15 cellular contexts compared by ENCODE assay signal in the genomic region with DNA sequence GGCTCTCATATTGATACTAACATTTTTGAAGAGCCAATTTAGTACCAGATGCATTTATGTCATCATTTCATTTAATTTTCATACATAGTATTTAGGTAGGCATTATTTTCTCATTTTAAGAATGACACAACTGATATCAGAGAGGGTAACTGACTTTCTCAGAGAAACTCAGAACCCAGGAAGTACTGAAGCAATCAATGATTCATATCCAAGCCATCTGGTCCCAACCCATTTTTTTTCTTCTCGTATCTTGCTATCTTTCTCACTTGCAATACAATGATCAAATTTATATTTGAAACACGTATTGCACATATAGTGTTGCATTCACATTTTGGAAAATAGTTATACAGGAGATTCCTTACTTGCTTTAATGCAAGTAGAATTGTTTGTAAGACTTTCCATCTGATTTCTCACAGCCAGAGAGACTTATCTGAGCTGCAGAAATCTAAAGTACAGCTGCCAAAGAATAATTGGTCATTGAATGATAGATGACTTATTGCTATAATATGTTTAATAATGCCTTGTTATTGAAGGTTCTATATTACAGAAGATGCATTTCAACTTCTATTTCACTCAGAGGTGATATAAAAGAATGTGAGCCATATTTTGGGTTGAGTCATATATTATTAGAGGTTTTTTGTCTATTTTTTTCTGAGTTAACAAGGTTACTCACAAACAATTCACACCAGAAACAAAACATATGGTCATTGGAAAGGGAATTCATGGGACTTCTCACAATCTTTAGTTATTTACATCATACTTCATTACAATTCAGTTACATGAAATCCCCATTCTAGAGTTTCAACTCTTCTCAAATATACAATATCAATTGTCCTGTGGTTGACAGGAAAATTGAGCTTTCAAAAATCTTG.
A peak's percentile ranks its signal among the peaks of the same experiment; 100 is the strongest.
DNase-seq lines count a peak whose midpoint lies in the region; TF ChIP-seq lines count a peak whose summit lies in the region.
"Had no signal": no experiment of that assay in that cellular context is flagged by ENCODE, and none has a peak within 500 bp of the region (broad histone marks: within the 10 kb centered on the region; RNA-seq: fewer than 3 reads in every experiment).

No MANE protein-coding gene starts in this region.

- H3K27me3 Mint-ChIP-seq in CD14-positive monocyte (ENCODE audit: low read depth in 3 of 3): peaks cover 0 to 3% (median 3%) of the 10 kb centered on the region in 3 donors

- no peaks in the 10 kb centered on the region for H3K36me3 Mint-ChIP-seq in CD14-positive monocyte
- H3K36me3 Mint-ChIP-seq: mesothelial cell of epicardium had no signal

- DNase-seq in CD14-positive monocyte (ENCODE audit: low spot score) (no peak), M059J (ENCODE audit: low read depth) (peak; percentile 55), adipocyte (ENCODE audit: low read depth) (peak; percentile 57), foreskin fibroblast (peak; percentile 52 to 70), HuH-7.5 (ENCODE audit: low spot score) (no peak), retina (no peak), midbrain (lab: John Stamatoyannopoulos, UW) (no peak)
- DNase-seq in activated CD4-positive, alpha-beta T cell treated with anti-CD3 and anti-CD28 coated beads, Interleukin-2, amount 50 U/mL, for 48 hours: no peak
- DNase-seq: anterior cingulate cortex, Calu3, gastrocnemius medialis, NCI-H2029 treated with DMSO at 0.1 percent for 48 hours, SHP77 had no signal

- H3K4me1 ChIP-seq in adipocyte (ENCODE audit: control insufficient read depth, insufficient read depth, low read length): peaks cover 34% of the 10 kb centered on the region

- H3K4me3 Mint-ChIP-seq in CD14-positive monocyte: no peak overlapping the region
- H3K4me3 Mint-ChIP-seq: mesothelial cell of epicardium had no signal

- H3K9me3 Mint-ChIP-seq in CD14-positive monocyte: peaks cover 0 to 2% (median 0%) of the 10 kb centered on the region in 7 donors
- H3K9me3 Mint-ChIP-seq: activated T-helper 2 cell treated with anti-CD3 and anti-CD28 coated beads, Interferon-gamma antibody, Interleukin-2, Interleukin-4, amounts not matched to agents 10 μg/mL and 5 μg/mL and 100 μg/mL, durations not matched to agents 14 hours and 24 hours and 36 hours; mesothelial cell of epicardium had no signal

- peak overlapping the region in 5 of 7 donors; percentile 21 to 80 (median 73) for H3K27ac Mint-ChIP-seq in CD14-positive monocyte
- H3K27ac Mint-ChIP-seq: activated T-helper 2 cell treated with anti-CD3 and anti-CD28 coated beads, Interferon-gamma antibody, Interleukin-2, Interleukin-4, amounts not matched to agents 10 μg/mL and 5 μg/mL and 100 μg/mL, durations not matched to agents 14 hours and 24 hours and 36 hours; mesothelial cell of epicardium had no signal

- H3K9me3 ChIP-seq in adipocyte (ENCODE audit: control insufficient read depth, low read length): no peaks in the 10 kb centered on the region
- H3K9me3 ChIP-seq: gastrocnemius medialis had no signal

- TF ChIP-seq CTCF in CD14-positive monocyte (IDR thresholded peaks at IDR 0.05): no peak
- no peak for TF ChIP-seq CTCF in foreskin fibroblast (IDR thresholded peaks at IDR 0.05; ENCODE audit: low read depth, low read length)

- H3K9ac ChIP-seq in adipocyte (ENCODE audit: low read length): no peak overlapping the region

- peaks cover 36% of the 10 kb centered on the region for H3K4me1 Mint-ChIP-seq in CD14-positive monocyte

- H3K4me3 ChIP-seq in adipocyte (ENCODE audit: low read length) (no peak overlapping the region), foreskin fibroblast (ENCODE audit: low read depth in 1 of 2, low read length in 2 of 2) (no peak overlapping the region)
- H3K4me3 ChIP-seq: gastrocnemius medialis had no signal

- H3K36me3 ChIP-seq in adipocyte (ENCODE audit: control insufficient read depth, insufficient read depth, low read length, severe bottlenecking): no peaks in the 10 kb centered on the region
- H3K36me3 ChIP-seq: gastrocnemius medialis had no signal

- H3K27me3 ChIP-seq in adipocyte (replicated peaks; ENCODE audit: control insufficient read depth, insufficient read depth, low read length): no peaks in the 10 kb centered on the region
- H3K27me3 ChIP-seq: gastrocnemius medialis had no signal

- intact Hi-C loops in CD14-positive monocyte (cut with micrococcal nuclease): loop anchor here (10.0 kb wide), 1 partner anchor 53 kb away; no protein-coding TSS in a partner anchor

Comparison
In these comparisons a context has a peak if more than half of its experiments do, and no peak if none do; other contexts are left out.
1. DNase-seq: peak in M059J (single experiment), adipocyte (single experiment) and foreskin fibroblast (2 of 2); none in CD14-positive monocyte (single experiment), HuH-7.5 (single experiment), retina (single experiment), activated CD4-positive, alpha-beta T cell treated with anti-CD3 and anti-CD28 coated beads, Interleukin-2, amount 50 U/mL, for 48 hours (0 of 2) and midbrain (single experiment).